In genomic region chr1:59765036-59765730, GRCh38 we compare ENCODE assay signal across 1 cellular context.
TF ChIP-seq lines count a peak whose summit lies in the region.

No MANE protein-coding gene starts in this region.

TF ChIP-seq in IMR-90, 13 proteins besides CTCF, POLR2A, EP300 and RAD21 (continued from another document):
- no peak for TF ChIP-seq RCOR1 (IDR thresholded peaks at IDR 0.05; ENCODE audit: insufficient replicate concordance, low read length)
- TF ChIP-seq ELK1 (IDR thresholded peaks at IDR 0.05; ENCODE audit: borderline replicate concordance, low read depth, low read length), result no peak
- TF ChIP-seq CEBPB (IDR thresholded peaks at IDR 0.05; ENCODE audit: low read depth, low read length), result no peak
- TF ChIP-seq MXI1 (IDR thresholded peaks at IDR 0.05; ENCODE audit: borderline replicate concordance, low read depth, low read length), result no peak
